In genomic region chr1:244056602-244057001, GRCh38 we compare ENCODE assay signal across 2 cellular contexts.
TF ChIP-seq lines count a peak whose summit lies in the region.

No MANE protein-coding gene starts in this region.

TF ChIP-seq in GM23338, 12 proteins besides CTCF, POLR2A, EP300 and RAD21 (continued from another document):
- TF ChIP-seq EZH2 (IDR thresholded peaks at IDR 0.05; ENCODE audit: low read depth, unreplicated experiment) (no peak), POLR2AphosphoS5 (IDR thresholded peaks at IDR 0.05; ENCODE audit: low read depth) (no peak), CREB1 (CRISPR knock-in tag; IDR thresholded peaks at IDR 0.05; ENCODE audit: low read depth) (no peak), ZNF331 (CRISPR knock-in tag; IDR thresholded peaks at IDR 0.05; ENCODE audit: low read depth) (no peak), EZH2phosphoT487 (IDR thresholded peaks at IDR 0.05; ENCODE audit: unreplicated experiment) (no peak), ZNF114 (CRISPR knock-in tag; IDR thresholded peaks at IDR 0.05) (no peak), NANOG (IDR thresholded peaks at IDR 0.05; ENCODE audit: borderline replicate concordance) (no peak), ETS1 (IDR thresholded peaks at IDR 0.05) (no peak), REST (IDR thresholded peaks at IDR 0.05; ENCODE audit: unreplicated experiment) (no peak), ZNF462 (CRISPR knock-in tag; IDR thresholded peaks at IDR 0.05) (no peak)
TF ChIP-seq in GM23338: peak in this region for 0.

TF ChIP-seq in H1, 55 proteins besides CTCF, POLR2A, EP300 and RAD21 (continued from another document):
- TF ChIP-seq ATF3 (IDR thresholded peaks at IDR 0.05; ENCODE audit: insufficient read depth, low read depth, low read length) (no peak), RBBP5 (IDR thresholded peaks at IDR 0.05; ENCODE audit: borderline replicate concordance, low read depth, low read length) (no peak), TAF7 (optimal IDR thresholded peaks at IDR 0.05; ENCODE audit: borderline replicate concordance, low read depth, low read length) (no peak), BACH1 (IDR thresholded peaks at IDR 0.05; ENCODE audit: low read length) (no peak), BRCA1 (IDR thresholded peaks at IDR 0.05; ENCODE audit: low read depth, low read length) (no peak), KDM5A (IDR thresholded peaks at IDR 0.05; ENCODE audit: low read length) (no peak), FOSL1 (IDR thresholded peaks at IDR 0.05; ENCODE audit: insufficient read depth, low read depth, low read length) (no peak), SRF (IDR thresholded peaks at IDR 0.05; ENCODE audit: low read depth, low read length) (no peak), USF2 (IDR thresholded peaks at IDR 0.05; ENCODE audit: low read length) (no peak), SIN3A (conservative IDR thresholded peaks at IDR 0.05 in 1 of 2, IDR thresholded peaks at IDR 0.05 in 1 of 2; ENCODE audit: low read depth in 1 of 2, low read length in 2 of 2) (no peak), E2F6 (IDR thresholded peaks at IDR 0.05) (no peak), ZNF274 (IDR thresholded peaks at IDR 0.05; ENCODE audit: borderline replicate concordance, extremely low read depth, low read length) (no peak), NANOG (IDR thresholded peaks at IDR 0.05; ENCODE audit: insufficient read depth, low read depth, low read length, poor library complexity, severe bottlenecking) (no peak), RFX5 (IDR thresholded peaks at IDR 0.05; ENCODE audit: borderline replicate concordance, low read depth, low read length) (no peak)
